Comparison of ENCODE assay signal across 16 cellular contexts in the genomic region with DNA sequence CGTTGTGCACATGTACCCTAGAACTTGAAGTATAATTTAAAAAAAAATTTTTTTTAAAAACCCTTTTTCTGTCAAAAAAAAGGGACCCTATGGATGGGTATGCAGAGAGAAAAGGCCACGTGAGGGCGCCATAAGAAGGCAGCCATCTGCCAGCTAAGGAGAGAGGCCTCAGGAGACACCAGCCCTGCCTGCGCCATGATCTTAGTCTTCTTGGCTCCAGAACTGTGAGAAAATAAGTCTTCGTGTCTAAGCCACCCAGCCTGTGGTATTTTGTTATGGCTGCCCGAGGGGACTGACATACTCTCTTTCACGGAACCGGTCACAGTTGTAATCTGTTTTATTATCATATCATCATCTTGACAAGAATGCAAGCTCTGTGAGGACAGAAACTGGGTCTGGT.
"Had no signal": no experiment of that assay in that cellular context is flagged by ENCODE, and none has a peak within 500 bp of the region (broad histone marks: within the 10 kb centered on the region; RNA-seq: fewer than 3 reads in every experiment).

No MANE protein-coding gene starts in this region.

- H3K9me3 Mint-ChIP-seq: activated T-cell treated with anti-CD3 and anti-CD28 coated beads, Interleukin-2, amount 50 U/mL, for 72 hours; dendritic cell treated with granulocyte-macrophage colony-stimulating factor and Interleukin-4, amounts not matched to agents 40 ng/mL and 50 ng/mL, for 4 days; effector memory CD8-positive, alpha-beta T cell had no signal

- H3K4me3 ChIP-seq: adrenal gland, right atrium auricular region, thyroid gland had no signal

- H3K4me3 Mint-ChIP-seq: activated T-cell treated with anti-CD3 and anti-CD28 coated beads, Interleukin-2, amount 50 U/mL, for 72 hours; dendritic cell treated with granulocyte-macrophage colony-stimulating factor and Interleukin-4, amounts not matched to agents 40 ng/mL and 50 ng/mL, for 4 days; effector memory CD8-positive, alpha-beta T cell had no signal

- H3K27me3 Mint-ChIP-seq: dendritic cell treated with granulocyte-macrophage colony-stimulating factor and Interleukin-4, amounts not matched to agents 40 ng/mL and 50 ng/mL, for 4 days; effector memory CD8-positive, alpha-beta T cell; progenitor cell of endocrine pancreas had no signal

- H3K27ac Mint-ChIP-seq: activated naive CD4-positive, alpha-beta T cell treated with anti-CD3 and anti-CD28 coated beads, Interleukin-2, amount 50 U/mL, for 72 hours; activated T-cell treated with anti-CD3 and anti-CD28 coated beads, Interleukin-2, amount 50 U/mL, for 72 hours; dendritic cell treated with granulocyte-macrophage colony-stimulating factor and Interleukin-4, amounts not matched to agents 40 ng/mL and 50 ng/mL, for 4 days; progenitor cell of endocrine pancreas had no signal

- H3K36me3 ChIP-seq: adrenal gland, right atrium auricular region, thyroid gland had no signal

- H3K9me3 ChIP-seq: adrenal gland, right atrium auricular region, thyroid gland had no signal

- DNase-seq: activated CD4-positive, alpha-beta T cell treated with anti-CD3 and anti-CD28 coated beads, Interleukin-2, amount 50 U/mL, for 4 hours; activated gamma-delta T cell; activated T-cell treated with anti-CD3 and anti-CD28 coated beads, Interleukin-2, amount 50 U/mL, for 72 hours; adrenal gland; cerebellar nuclear complex; effector memory CD8-positive, alpha-beta T cell; hippocampal formation; midbrain; stimulated activated CD4-positive, alpha-beta T cell treated with anti-CD3 and anti-CD28 coated beads, Interleukin-2, amount 100 ng/mL, for 24 hours; stimulated activated naive CD4-positive, alpha-beta T cell treated with Interleukin-2 at 50 U/mL for 16 hours; T1000; thyroid gland had no signal

- H3K27ac ChIP-seq: adrenal gland, right atrium auricular region, thyroid gland had no signal

- H3K27me3 ChIP-seq: adrenal gland, right atrium auricular region, thyroid gland had no signal

- H3K4me1 ChIP-seq: adrenal gland, right atrium auricular region, thyroid gland had no signal

- ATAC-seq: activated naive CD4-positive, alpha-beta T cell treated with anti-CD3 and anti-CD28 coated beads, Interleukin-2, amount 50 U/mL, for 72 hours; activated T-cell treated with anti-CD3 and anti-CD28 coated beads, Interleukin-2, amount 50 U/mL, for 72 hours; effector memory CD8-positive, alpha-beta T cell had no signal
